ENCODE assay signal across 8 cellular contexts in the genomic region with DNA sequence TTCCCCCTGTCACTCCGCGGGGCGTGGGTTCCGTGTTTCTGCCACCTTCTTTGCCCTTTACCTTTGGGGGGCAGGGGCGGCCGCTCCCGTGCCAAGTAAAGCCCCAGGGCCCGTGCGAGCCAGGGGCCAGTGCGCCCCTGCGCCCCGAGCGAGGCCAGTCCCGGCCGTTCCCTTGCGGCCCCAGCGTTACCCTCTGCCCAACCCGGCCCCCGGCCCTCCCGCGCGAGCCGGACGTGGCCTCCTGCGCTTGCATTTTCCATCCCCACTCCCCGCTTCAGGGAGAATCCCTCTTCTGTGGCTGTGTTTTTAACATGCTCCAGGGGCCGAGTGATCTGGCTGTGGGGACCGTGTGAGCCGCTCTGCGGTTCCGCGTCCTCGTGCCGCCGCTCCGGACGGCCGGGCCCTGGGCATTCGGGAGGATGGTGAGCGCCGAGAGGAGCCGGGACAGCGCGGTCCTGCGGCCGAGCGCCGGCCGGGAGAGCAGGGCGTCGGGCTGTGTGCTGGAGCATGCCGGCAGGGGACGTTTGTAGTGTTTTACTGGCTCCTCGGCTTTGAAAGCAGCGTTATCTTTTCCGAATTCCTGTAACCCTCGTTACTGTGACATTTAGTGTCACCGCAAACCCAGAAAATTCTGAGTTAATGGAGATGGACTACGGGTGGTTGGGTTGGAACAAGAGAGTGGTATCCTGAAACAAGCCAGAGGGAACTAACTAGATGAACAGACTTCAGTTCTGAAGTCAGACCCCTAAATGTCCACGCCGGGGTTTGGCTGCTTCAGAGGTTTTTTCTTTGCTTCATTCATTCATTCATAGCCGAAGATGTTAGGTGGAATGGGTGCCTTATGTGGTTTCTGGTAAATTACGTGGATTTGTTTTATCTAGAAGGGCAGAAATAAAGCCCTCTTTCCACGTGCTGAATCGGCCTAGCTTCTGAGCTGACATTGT. TPM values are rescaled to one million over a fixed set of nuclear protein-coding genes. Genes with fewer than 3 reads are reported as not detected.
A peak's percentile ranks its signal among the peaks of the same experiment; 100 is the strongest.
DNase-seq lines count a peak whose midpoint lies in the region; ATAC-seq and TF ChIP-seq lines count a peak whose summit lies in the region.

No MANE protein-coding gene starts in this region.

- WGBS in adrenal gland, 4 donors = 1 to 4% (median 2%) methylated on average over 18 to 65 of the region's 65 CpGs
- no CpG with 5 or more reads among the region's 65 CpGs for WGBS in trophoblast cell (ENCODE audit: extremely low coverage, insufficient coverage, insufficient read length)

- peak overlapping the region; percentile 46 for H4K12ac ChIP-seq in trophoblast cell (ENCODE audit: low read depth, low read length)

- H3K9ac ChIP-seq in PC-3 (ENCODE audit: low read length) = peak overlapping the region; percentile 91
- peak overlapping the region; percentile 92 for H3K9ac ChIP-seq in trophoblast cell (ENCODE audit: low read length)

- BruUV-seq in PC-3 (replicated peaks; lab: Mats Ljungman, UMichigan) = TSS peak; percentile 42

- H2AFZ ChIP-seq in PC-3 (ENCODE audit: low read length) (0 out of 2 replicates have a peak overlapping the region, but pooled peaks have one; percentile 6), trophoblast cell (ENCODE audit: insufficient read depth, low read length, poor library complexity) (peak overlapping the region; percentile 25)

- H3K9me2 ChIP-seq in PC-3 (replicated peaks; ENCODE audit: low read length) = no peaks in the 10 kb centered on the region

- H2BK120ac ChIP-seq in trophoblast cell (ENCODE audit: insufficient read depth, low read length, poor library complexity) = peak overlapping the region; percentile 76

- no peaks in the 10 kb centered on the region for H3K27me3 ChIP-seq in PC-3 (ENCODE audit: low read length)
- no peaks in the 10 kb centered on the region for H3K27me3 ChIP-seq in adrenal gland
- no peaks in the 10 kb centered on the region for H3K27me3 ChIP-seq in trophoblast cell (ENCODE audit: insufficient read depth, low read length)

- intact Hi-C loops in PC-3 (cut with micrococcal nuclease) (loop anchor here (1.0 to 2.0 kb wide), 5 partner anchors 17 to 242 kb away; no protein-coding TSS in a partner anchor), adrenal gland (cut with DNase I) (no loop called here), left ventricle myocardium superior (cut with micrococcal nuclease) (no loop called here)

- H3K4me2 ChIP-seq in PC-3 (ENCODE audit: low read length) (peak overlapping the region; percentile 90), trophoblast cell (ENCODE audit: low read length) (peak overlapping the region; percentile 94)

- peak; percentile 23; the same call in 1 of the 2 replicates for TF ChIP-seq CTCF in PC-3 (conservative IDR thresholded peaks at IDR 0.05; ENCODE audit: low read depth, low read length)
- no peak for TF ChIP-seq CTCF in adrenal gland (IDR thresholded peaks at IDR 0.05)

- DNase-seq in NCI-H748 (lab: John Stamatoyannopoulos, UW; ENCODE audit: unreplicated experiment) = peak; percentile 25
- DNase-seq in NCI-H748 treated with DMSO at 0.1 percent for 48 hours (lab: John Stamatoyannopoulos, UW) = no peak
- DNase-seq in PC-3 = peak; percentile 41
- DNase-seq in adrenal gland = peak in 6 of 7 donors; percentile 36 to 65 (median 49)
- peak; percentile 57 for DNase-seq in left ventricle myocardium superior
- peak in 1 of 2 donors; percentile 49 for DNase-seq in trophoblast cell

- H3K9me3 ChIP-seq in PC-3 (ENCODE audit: low read length) = no peaks in the 10 kb centered on the region
- H3K9me3 ChIP-seq in adrenal gland (replicated peaks in 1 of 3) = no peaks in the 10 kb centered on the region
- peaks cover 1% of the 10 kb centered on the region for H3K9me3 ChIP-seq in trophoblast cell (ENCODE audit: insufficient read depth, low read depth, low read length)

- peaks cover 16% of the 10 kb centered on the region for H3K79me1 ChIP-seq in trophoblast cell (ENCODE audit: low read length)

- POLR2A ChIA-PET in PC-3 (lab: Charles Lee; ENCODE audit: unreplicated experiment) = no interaction called here

- no peak overlapping the region for H3K23ac ChIP-seq in trophoblast cell (ENCODE audit: low read length)

- H4K91ac ChIP-seq in trophoblast cell (ENCODE audit: low read depth, low read length) = peak overlapping the region; percentile 87

- no peaks in the 10 kb centered on the region for H3K36me3 ChIP-seq in PC-3 (ENCODE audit: low read depth, low read length)
- no peaks in the 10 kb centered on the region for H3K36me3 ChIP-seq in adrenal gland (replicated peaks in 1 of 2)
- H3K36me3 ChIP-seq in trophoblast cell (ENCODE audit: control insufficient read depth in 1 of 2, insufficient read depth in 2 of 2, low read length in 2 of 2) = peaks cover 0 to 2% of the 10 kb centered on the region in 2 experiments

- H3K4me3 ChIP-seq in PC-3 (ENCODE audit: low read length) (peak overlapping the region; percentile 84), adrenal gland (peak overlapping the region; percentile 80 to 96 (median 84)), trophoblast cell (ENCODE audit: low read depth, low read length) (peak overlapping the region; percentile 85)

- peak overlapping the region; percentile 71 for H2BK5ac ChIP-seq in trophoblast cell (ENCODE audit: low read depth, low read length, poor library complexity)

- peaks cover 3% of the 10 kb centered on the region for H3F3A ChIP-seq in PC-3 (ENCODE audit: low read length, unreplicated experiment)

- peak overlapping the region; percentile 57 for H2AK5ac ChIP-seq in trophoblast cell (ENCODE audit: low read length)

- ATAC-seq in PC-3 = peak; percentile 10
- ATAC-seq in left ventricle myocardium superior = peak; percentile 61
- no peak for ATAC-seq in GM21515 (IDR thresholded peaks at IDR 0.05; ENCODE audit: unreplicated experiment)
- ATAC-seq in HG03039 (IDR thresholded peaks at IDR 0.05; ENCODE audit: unreplicated experiment) = no peak

- H3K4me1 ChIP-seq in PC-3 (ENCODE audit: insufficient read depth, low read length) = peaks cover 43% of the 10 kb centered on the region
- H3K4me1 ChIP-seq in adrenal gland (replicated peaks in 1 of 2) = peaks cover 21 to 51% of the 10 kb centered on the region in 2 donors
- peaks cover 7 to 8% of the 10 kb centered on the region in 2 experiments for H3K4me1 ChIP-seq in trophoblast cell (ENCODE audit: control insufficient read depth in 1 of 2, insufficient read depth in 2 of 2, low read length in 2 of 2)

- H4K20me1 ChIP-seq in PC-3 (ENCODE audit: low read length) = peaks cover 50% of the 10 kb centered on the region

- CTCF ChIA-PET in PC-3 (lab: Charles Lee) = interaction anchor here (1.1 kb wide), 1 partner anchor 24 kb away, joined by 4 read pairs; no protein-coding TSS in a partner anchor

- peaks cover 59% of the 10 kb centered on the region for H3K79me2 ChIP-seq in PC-3 (ENCODE audit: low read length)
- peaks cover 21% of the 10 kb centered on the region for H3K79me2 ChIP-seq in trophoblast cell (ENCODE audit: control insufficient read depth, insufficient read depth, low read length, poor library complexity)

- H3K14ac ChIP-seq in trophoblast cell (ENCODE audit: low read length) = peak overlapping the region; percentile 91

- peak overlapping the region; percentile 95 for H3K18ac ChIP-seq in trophoblast cell (ENCODE audit: low read length)

- H3K27ac ChIP-seq in PC-3 (ENCODE audit: low read length) = peak overlapping the region; percentile 24
- peak overlapping the region; percentile 47 to 98 (median 83) for H3K27ac ChIP-seq in adrenal gland
- H3K27ac ChIP-seq in trophoblast cell (ENCODE audit: low read depth, low read length) = peak overlapping the region; percentile 80

- H3K4ac ChIP-seq in trophoblast cell (ENCODE audit: low read depth, low read length) = peak overlapping the region; percentile 85

- peak overlapping the region; percentile 51 for H4K8ac ChIP-seq in trophoblast cell (ENCODE audit: low read depth, low read length)

- H2BK12ac ChIP-seq in trophoblast cell (ENCODE audit: low read length) = peak overlapping the region; percentile 19

- peak in 1 of 2 donors; percentile 55 for TF ChIP-seq POLR2A in adrenal gland (IDR thresholded peaks at IDR 0.05)

RNA-seq across cellular contexts. Expression of gene GALNT2, which starts 1.1 kb away (rescaled TPM):
- 182 and 193 TPM in 2 replicates for total RNA-seq in PC-3 (2014; rRNA removed)
- total RNA-seq in adrenal gland = 100 to 1,000 TPM in 4 of 8 donors, 10 to 100 TPM in 4; 54.1 to 220 (median 95.5) TPM
- 100 to 1,000 TPM in 1 of 3 donors, 10 to 100 TPM in 2; 22.3 to 164 (median 39.1) TPM for polyA plus RNA-seq in adrenal gland
- total RNA-seq in left ventricle myocardium superior = 22.0 TPM
- 156 and 169 TPM in 2 replicates for polyA plus RNA-seq in trophoblast cell (2013)

Comparison
In these comparisons a context has a peak if more than half of its experiments do, and no peak if none do; other contexts are left out.
1. ATAC-seq: peak in PC-3 (single experiment) and left ventricle myocardium superior (single experiment); none in GM21515 (single experiment) and HG03039 (single experiment).
2. H3K27ac ChIP-seq: peak in every context shown above with its lines; median percentile 83 in adrenal gland; 80 in trophoblast cell; 24 in PC-3.
3. Peak in every context shown above with its lines, with median percentiles within 50 percentile points of each other: H3K4me3 ChIP-seq.